20 cellular contexts compared by ENCODE assay signal in the genomic region with DNA sequence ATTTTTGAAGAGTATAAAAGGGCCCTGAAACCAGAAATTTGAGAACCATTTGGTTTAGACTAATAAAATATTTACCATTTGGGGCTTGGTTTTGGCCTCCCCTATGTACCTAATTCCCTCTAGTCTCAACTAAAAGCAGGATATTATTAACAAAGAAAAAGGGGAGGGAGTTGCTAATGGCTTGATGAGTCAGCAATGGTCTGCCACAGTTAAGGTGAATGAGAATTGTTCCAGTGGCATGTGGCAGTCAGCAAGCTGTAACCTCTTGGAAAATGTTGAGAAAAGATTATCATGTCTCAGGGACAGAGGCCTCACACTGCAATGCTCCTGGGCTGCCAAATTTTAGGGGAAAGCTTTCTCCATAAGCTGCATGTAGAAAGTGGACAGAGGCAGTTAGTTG. TPM values are rescaled to one million over a fixed set of nuclear protein-coding genes. Genes with fewer than 3 reads are reported as not detected.
DNase-seq lines count a peak whose midpoint lies in the region; ATAC-seq and TF ChIP-seq lines count a peak whose summit lies in the region.
"Had no signal": no experiment of that assay in that cellular context is flagged by ENCODE, and none has a peak within 500 bp of the region (broad histone marks: within the 10 kb centered on the region; RNA-seq: fewer than 3 reads in every experiment).

No MANE protein-coding gene starts in this region.

- H3K9me3 ChIP-seq in HUES48 (ENCODE audit: control insufficient read depth, insufficient read depth, low read length) = no peaks in the 10 kb centered on the region
- H3K9me3 ChIP-seq: colonic mucosa had no signal

- peak overlapping the region; percentile 69 for H3K27ac ChIP-seq in HUES48 (ENCODE audit: low read depth, low read length)
- H3K27ac ChIP-seq: C4-2B, colonic mucosa had no signal

- POLR2A ChIA-PET in WTC11 (lab: Charles Lee) = interaction anchor here (1.0 kb wide), 1 partner anchor 20 kb away, joined by 3 read pairs; the partner anchor contains the start of gene SLC39A10

- H3K27me3 Mint-ChIP-seq in WTC11 (ENCODE audit: low read depth) (no peaks in the 10 kb centered on the region), progenitor cell of endocrine pancreas (no peaks in the 10 kb centered on the region)
- H3K27me3 Mint-ChIP-seq: activated naive CD4-positive, alpha-beta T cell treated with anti-CD3 and anti-CD28 coated beads, Interleukin-2, amount 50 U/mL, for 24 hours had no signal

- H3K4me1 Mint-ChIP-seq in WTC11 = peaks cover 25% of the 10 kb centered on the region
- H3K4me1 Mint-ChIP-seq in progenitor cell of endocrine pancreas (ENCODE audit: low read depth) = peaks cover 1% of the 10 kb centered on the region
- H3K4me1 Mint-ChIP-seq: nephron had no signal

- H3K36me3 ChIP-seq in HUES48 (ENCODE audit: control insufficient read depth, insufficient read depth, low read length) = peaks cover 7% of the 10 kb centered on the region
- H3K36me3 ChIP-seq: colonic mucosa had no signal

- no peak overlapping the region for H3K9ac ChIP-seq in HUES48 (ENCODE audit: low read depth, low read length)

- H3K9me3 Mint-ChIP-seq in WTC11 = peaks cover 13% of the 10 kb centered on the region
- peaks cover 4% of the 10 kb centered on the region for H3K9me3 Mint-ChIP-seq in progenitor cell of endocrine pancreas (ENCODE audit: low read depth)
- H3K9me3 Mint-ChIP-seq: activated naive CD4-positive, alpha-beta T cell treated with anti-CD3 and anti-CD28 coated beads, Interleukin-2, amount 50 U/mL, for 24 hours; HFFc6; nephron had no signal

- no peak overlapping the region for H3K4me3 ChIP-seq in HUES48 (ENCODE audit: low read depth, low read length)
- H3K4me3 ChIP-seq: colonic mucosa had no signal

- H3K4me1 ChIP-seq in HUES48 (ENCODE audit: control insufficient read depth, insufficient read depth, low read length) = peaks cover 5% of the 10 kb centered on the region; the same call in 1 of the 2 replicates
- H3K4me1 ChIP-seq: colonic mucosa had no signal

- in situ Hi-C loops in Caki2 (cut with HindIII; ENCODE audit: low pct_unique_long_range_greater_than_20kb, low sequenced_read_pairs) = no loop called here

- CTCF ChIA-PET in WTC11 (lab: Charles Lee) = no interaction called here

- H3K27me3 ChIP-seq in HUES48 (ENCODE audit: control insufficient read depth, insufficient read depth, low read length) = no peaks in the 10 kb centered on the region
- H3K27me3 ChIP-seq: colonic mucosa had no signal

- no peak overlapping the region for H3K4me3 Mint-ChIP-seq in WTC11
- no peak overlapping the region for H3K4me3 Mint-ChIP-seq in progenitor cell of endocrine pancreas (ENCODE audit: low read depth)
- H3K4me3 Mint-ChIP-seq: activated naive CD4-positive, alpha-beta T cell treated with anti-CD3 and anti-CD28 coated beads, Interleukin-2, amount 50 U/mL, for 24 hours; HFFc6; nephron had no signal

- TF ChIP-seq CTCF in WTC11 (IDR thresholded peaks at IDR 0.05) (no peak), progenitor cell of endocrine pancreas (IDR thresholded peaks at IDR 0.05; ENCODE audit: unreplicated experiment) (no peak)

- peak; percentile 59 for DNase-seq in Caki2 (ENCODE audit: low read depth)
- DNase-seq in WTC11 (ENCODE audit: low spot score) = no peak
- DNase-seq in islet precursor cell = peak; percentile 59
- no peak for DNase-seq in cortex of kidney (lab: John Stamatoyannopoulos, UW)
- DNase-seq in EL = no peak
- no peak for DNase-seq in progenitor cell of endocrine pancreas (ENCODE audit: low spot score, unreplicated experiment)
- DNase-seq: activated CD4-positive, alpha-beta T cell treated with anti-CD3 and anti-CD28 coated beads for 1 hour; activated CD8-positive, alpha-beta memory T cell treated with anti-CD3 and anti-CD28 coated beads for 24 hours; activated T-cell treated with anti-CD3 and anti-CD28 coated beads, Interleukin-2, amount 50 U/mL, for 48 hours; colonic mucosa; HFFc6; NCI-H1694; posterior cingulate gyrus; stimulated activated CD4-positive, alpha-beta T cell treated with anti-CD3 and anti-CD28 coated beads, Interleukin-4, amount 100 ng/mL, for 24 hours had no signal

- ATAC-seq in WTC11 (peak; percentile 75), HG03442 (IDR thresholded peaks at IDR 0.05; ENCODE audit: unreplicated experiment) (no peak)
- ATAC-seq: Panc1 had no signal

- H3K36me3 Mint-ChIP-seq in WTC11 (peaks cover 22% of the 10 kb centered on the region), progenitor cell of endocrine pancreas (ENCODE audit: insufficient read depth) (no peaks in the 10 kb centered on the region)

- peak overlapping the region; percentile 30; the same call in 1 of the 2 replicates for H3K27ac Mint-ChIP-seq in WTC11
- H3K27ac Mint-ChIP-seq in progenitor cell of endocrine pancreas = no peak overlapping the region
- H3K27ac Mint-ChIP-seq: activated naive CD4-positive, alpha-beta T cell treated with anti-CD3 and anti-CD28 coated beads, Interleukin-2, amount 50 U/mL, for 24 hours; HFFc6; nephron had no signal

TF ChIP-seq in WTC11, 78 proteins besides CTCF, POLR2A, EP300 and RAD21:
- TF ChIP-seq, protein P1, sequence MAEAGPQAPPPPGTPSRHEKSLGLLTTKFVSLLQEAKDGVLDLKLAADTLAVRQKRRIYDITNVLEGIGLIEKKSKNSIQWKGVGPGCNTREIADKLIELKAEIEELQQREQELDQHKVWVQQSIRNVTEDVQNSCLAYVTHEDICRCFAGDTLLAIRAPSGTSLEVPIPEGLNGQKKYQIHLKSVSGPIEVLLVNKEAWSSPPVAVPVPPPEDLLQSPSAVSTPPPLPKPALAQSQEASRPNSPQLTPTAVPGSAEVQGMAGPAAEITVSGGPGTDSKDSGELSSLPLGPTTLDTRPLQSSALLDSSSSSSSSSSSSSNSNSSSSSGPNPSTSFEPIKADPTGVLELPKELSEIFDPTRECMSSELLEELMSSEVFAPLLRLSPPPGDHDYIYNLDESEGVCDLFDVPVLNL (CRISPR knock-in tag; IDR thresholded peaks at IDR 0.05; ENCODE audit: borderline replicate concordance, low read depth) = no peak
- TF ChIP-seq JAZF1 (CRISPR knock-in tag; IDR thresholded peaks at IDR 0.05) (no peak), JUN (CRISPR knock-in tag; IDR thresholded peaks at IDR 0.05) (no peak), AR (CRISPR knock-in tag; IDR thresholded peaks at IDR 0.05) (no peak), TCF7 (CRISPR knock-in tag; IDR thresholded peaks at IDR 0.05; ENCODE audit: low read depth) (no peak), OVOL2 (CRISPR knock-in tag; IDR thresholded peaks at IDR 0.05; ENCODE audit: borderline replicate concordance) (no peak), NR2C2 (CRISPR knock-in tag; IDR thresholded peaks at IDR 0.05) (no peak), ZNF423 (CRISPR knock-in tag; IDR thresholded peaks at IDR 0.05) (no peak), CDX4 (CRISPR knock-in tag; IDR thresholded peaks at IDR 0.05; ENCODE audit: borderline replicate concordance) (no peak)
- TF ChIP-seq, protein P2, sequence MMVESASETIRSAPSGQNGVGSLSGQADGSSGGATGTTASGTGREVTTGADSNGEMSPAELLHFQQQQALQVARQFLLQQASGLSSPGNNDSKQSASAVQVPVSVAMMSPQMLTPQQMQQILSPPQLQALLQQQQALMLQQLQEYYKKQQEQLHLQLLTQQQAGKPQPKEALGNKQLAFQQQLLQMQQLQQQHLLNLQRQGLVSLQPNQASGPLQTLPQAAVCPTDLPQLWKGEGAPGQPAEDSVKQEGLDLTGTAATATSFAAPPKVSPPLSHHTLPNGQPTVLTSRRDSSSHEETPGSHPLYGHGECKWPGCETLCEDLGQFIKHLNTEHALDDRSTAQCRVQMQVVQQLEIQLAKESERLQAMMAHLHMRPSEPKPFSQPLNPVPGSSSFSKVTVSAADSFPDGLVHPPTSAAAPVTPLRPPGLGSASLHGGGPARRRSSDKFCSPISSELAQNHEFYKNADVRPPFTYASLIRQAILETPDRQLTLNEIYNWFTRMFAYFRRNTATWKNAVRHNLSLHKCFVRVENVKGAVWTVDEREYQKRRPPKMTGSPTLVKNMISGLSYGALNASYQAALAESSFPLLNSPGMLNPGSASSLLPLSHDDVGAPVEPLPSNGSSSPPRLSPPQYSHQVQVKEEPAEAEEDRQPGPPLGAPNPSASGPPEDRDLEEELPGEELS (CRISPR knock-in tag; IDR thresholded peaks at IDR 0.05) = no peak

RNA-seq across cellular contexts. Expression of gene SLC39A10, which starts 20.1 kb away (rescaled TPM):
- total RNA-seq in Caki2 (2014; rRNA removed; shearing (Covaris generic); ENCODE audit: low replicate concordance) = 27.1 and 31.9 TPM in 2 replicates
- total RNA-seq in WTC11 (2021) (141 to 167 TPM (median 144 TPM) in 3 replicates), progenitor cell of endocrine pancreas (173 and 181 TPM in 2 replicates)

Comparison
In these comparisons a context has a peak if more than half of its experiments do, and no peak if none do; other contexts are left out.
1. DNase-seq: peak in Caki2 (single experiment) and islet precursor cell (single experiment); none in WTC11 (single experiment), cortex of kidney (single experiment), EL (single experiment) and progenitor cell of endocrine pancreas (single experiment).